Comparison of ENCODE assay signal across 24 cellular contexts in genomic region chrX:15515931-15516330, GRCh38. TPM values are rescaled to one million over a fixed set of nuclear protein-coding genes. Genes with fewer than 3 reads are reported as not detected.
DNase-seq lines count a peak whose midpoint lies in the region; ATAC-seq and TF ChIP-seq lines count a peak whose summit lies in the region.
"Had no signal": no experiment of that assay in that cellular context is flagged by ENCODE, and none has a peak within 500 bp of the region (broad histone marks: within the 10 kb centered on the region; RNA-seq: fewer than 3 reads in every experiment).

No MANE protein-coding gene starts in this region.

- H3K4me1 Mint-ChIP-seq in activated naive CD4-positive, alpha-beta T cell treated with anti-CD3 and anti-CD28 coated beads for 36 hours (ENCODE audit: low read depth), result no peaks in the 10 kb centered on the region
- H3K4me1 Mint-ChIP-seq: activated naive CD8-positive, alpha-beta T cell treated with anti-CD3 and anti-CD28 coated beads for 36 hours had no signal

- no peak overlapping the region for H3K27ac Mint-ChIP-seq in activated naive CD4-positive, alpha-beta T cell treated with anti-CD3 and anti-CD28 coated beads for 36 hours
- H3K27ac Mint-ChIP-seq: activated naive CD8-positive, alpha-beta T cell treated with anti-CD3 and anti-CD28 coated beads for 36 hours; CD14-positive monocyte had no signal

- H3K4me1 ChIP-seq in left ventricle myocardium inferior, result no peaks in the 10 kb centered on the region
- H3K4me1 ChIP-seq in aorta (ENCODE audit: control insufficient read depth in 1 of 2, insufficient read depth in 2 of 2, low read length in 2 of 2), result no peaks in the 10 kb centered on the region

- H3K9me3 ChIP-seq in left ventricle myocardium inferior (replicated peaks) (no peaks in the 10 kb centered on the region), aorta (ENCODE audit: control insufficient read depth, low read length) (no peaks in the 10 kb centered on the region)

- WGBS in aorta, 2 donors, result 17 to 27% methylated on average over 6 of the region's 6 CpGs

- ATAC-seq in left ventricle myocardium superior (no peak), aorta (ENCODE audit: low FRiP score) (peak; percentile 22), HG03432 (IDR thresholded peaks at IDR 0.05; ENCODE audit: unreplicated experiment) (no peak)
- ATAC-seq: left lobe of liver had no signal

- DNase-seq in left ventricle myocardium inferior (no peak), left ventricle myocardium superior (no peak), OCI-M2 (lab: John Stamatoyannopoulos, UW; ENCODE audit: unreplicated experiment) (peak; percentile 51), erythroblast (lab: John Stamatoyannopoulos, UW) (peak; percentile 6 to 58), aorta (no peak)
- DNase-seq in activated CD4-positive, CD25-positive, alpha-beta regulatory T cell (lab: John Stamatoyannopoulos, UW), result no peak
- no peak for DNase-seq in activated naive CD4-positive, alpha-beta T cell treated with anti-CD3 and anti-CD28 coated beads for 36 hours
- DNase-seq: activated CD4-positive, CD25-positive, alpha-beta regulatory T cell treated with anti-CD3 and anti-CD28 coated beads, Interleukin-2, amount 50 U/mL, for 72 hours; activated naive CD8-positive, alpha-beta T cell treated with anti-CD3 and anti-CD28 coated beads for 36 hours; brain microvascular endothelial cell; cortex of kidney; DMS153; foreskin melanocyte; NCI-H2081 treated with DMSO at 0.1 percent for 48 hours; NCI-H524 treated with DMSO at 0.1 percent for 48 hours; occipital lobe; retina; SHP77 had no signal

- TF ChIP-seq CTCF in left ventricle myocardium inferior (IDR thresholded peaks at IDR 0.05; ENCODE audit: borderline replicate concordance), result no peak

- no peaks in the 10 kb centered on the region for H3K9me3 Mint-ChIP-seq in activated naive CD4-positive, alpha-beta T cell treated with anti-CD3 and anti-CD28 coated beads for 36 hours
- H3K9me3 Mint-ChIP-seq: activated naive CD8-positive, alpha-beta T cell treated with anti-CD3 and anti-CD28 coated beads for 36 hours had no signal

- CTCF ChIA-PET in activated naive CD4-positive, alpha-beta T cell treated with anti-CD3 and anti-CD28 coated beads for 36 hours (lab: Charles Lee), result no interaction called here

- intact Hi-C loops in left ventricle myocardium inferior (cut with micrococcal nuclease), result no loop called here
- intact Hi-C loops in left ventricle myocardium superior (cut with micrococcal nuclease), result no loop called here
- intact Hi-C loops in aorta (cut with DNase I), result no loop called here
- intact Hi-C loops in activated naive CD4-positive, alpha-beta T cell treated with anti-CD3 and anti-CD28 coated beads for 36 hours (cut with micrococcal nuclease), result no loop called here

- H3K4me3 ChIP-seq in left ventricle myocardium inferior (no peak overlapping the region), aorta (ENCODE audit: low read length in 2 of 2) (no peak overlapping the region)

- H3K27ac ChIP-seq in left ventricle myocardium inferior (replicated peaks), result peak overlapping the region; percentile 36
- no peak overlapping the region for H3K27ac ChIP-seq in aorta (ENCODE audit: low read depth in 1 of 2, low read length in 2 of 2)
- H3K27ac ChIP-seq: brain microvascular endothelial cell, epithelial cell of prostate had no signal

- H3K36me3 ChIP-seq in left ventricle myocardium inferior, result no peaks in the 10 kb centered on the region
- H3K36me3 ChIP-seq in aorta (ENCODE audit: control insufficient read depth in 1 of 2, insufficient read depth in 2 of 2, low read length in 1 of 2), result no peaks in the 10 kb centered on the region
- H3K36me3 ChIP-seq: brain microvascular endothelial cell had no signal

- no peaks in the 10 kb centered on the region for H3K27me3 ChIP-seq in left ventricle myocardium inferior (ENCODE audit: low read depth)
- H3K27me3 ChIP-seq in aorta (ENCODE audit: control insufficient read depth in 1 of 2, insufficient read depth in 2 of 2, low read length in 1 of 2), result no peaks in the 10 kb centered on the region
- H3K27me3 ChIP-seq: brain microvascular endothelial cell had no signal

- H3K27me3 Mint-ChIP-seq in activated naive CD4-positive, alpha-beta T cell treated with anti-CD3 and anti-CD28 coated beads for 36 hours (ENCODE audit: low read depth), result no peaks in the 10 kb centered on the region
- H3K27me3 Mint-ChIP-seq: activated naive CD8-positive, alpha-beta T cell treated with anti-CD3 and anti-CD28 coated beads for 36 hours had no signal

- no peak overlapping the region for H3K4me3 Mint-ChIP-seq in activated naive CD4-positive, alpha-beta T cell treated with anti-CD3 and anti-CD28 coated beads for 36 hours
- H3K4me3 Mint-ChIP-seq: activated naive CD8-positive, alpha-beta T cell treated with anti-CD3 and anti-CD28 coated beads for 36 hours; CD14-positive monocyte had no signal

- H3K36me3 Mint-ChIP-seq in activated naive CD4-positive, alpha-beta T cell treated with anti-CD3 and anti-CD28 coated beads for 36 hours (ENCODE audit: low read depth), result no peaks in the 10 kb centered on the region
- H3K36me3 Mint-ChIP-seq: activated naive CD8-positive, alpha-beta T cell treated with anti-CD3 and anti-CD28 coated beads for 36 hours; CD14-positive monocyte had no signal

- TF ChIP-seq POLR2A in erythroblast (IDR thresholded peaks at IDR 0.05; ENCODE audit: low read length), result no peak

RNA-seq across cellular contexts. Expression of gene BMX, which starts 15.3 kb away (rescaled TPM):
- total RNA-seq in left ventricle myocardium inferior, result 3.3 TPM
- 1.5 TPM for total RNA-seq in left ventricle myocardium superior
- total RNA-seq in aorta, result 1 to 10 TPM; 3.7 to 3.8 TPM
- polyA plus RNA-seq in aorta, result 10 to 100 TPM in 1 of 2 donors, 1 to 10 TPM in 1; 5.3 to 10.1 TPM
- not detected for total RNA-seq in activated naive CD4-positive, alpha-beta T cell treated with anti-CD3 and anti-CD28 coated beads for 36 hours
- total RNA-seq: activated CD8-positive, alpha-beta memory T cell treated with anti-CD3 and anti-CD28 coated beads for 36 hours; activated naive CD8-positive, alpha-beta T cell treated with anti-CD3 and anti-CD28 coated beads for 36 hours; T-helper 1 cell treated with Interleukin-12 subunit alpha and Interleukin-12 subunit beta and Interleukin-4 antibody, amounts not matched to agents 30 ng/mL and 1 ng/mL, for 36 hours had no signal

RNA-seq across cellular contexts. Expression of gene PIR, which starts 22.8 kb away (rescaled TPM):
- total RNA-seq in left ventricle myocardium inferior (13.0 TPM), left ventricle myocardium superior (12.0 TPM), aorta (10 to 100 TPM; 11.5 to 26.3 TPM)
- 10 to 100 TPM; 19.9 to 20.4 TPM for polyA plus RNA-seq in aorta
- 1 to 10 TPM; 6.2 to 9.2 TPM for total RNA-seq in activated naive CD4-positive, alpha-beta T cell treated with anti-CD3 and anti-CD28 coated beads for 36 hours

Comparison
In these comparisons a context has a peak if more than half of its experiments do, and no peak if none do; other contexts are left out.
1. DNase-seq: peak in OCI-M2 (single experiment) and erythroblast (2 of 2); none in left ventricle myocardium inferior (single experiment), left ventricle myocardium superior (single experiment), aorta (0 of 2), activated CD4-positive, CD25-positive, alpha-beta regulatory T cell (0 of 4) and activated naive CD4-positive, alpha-beta T cell treated with anti-CD3 and anti-CD28 coated beads for 36 hours (single experiment).